In genomic region chr7:143318661-143319060, GRCh38 we compare ENCODE assay signal across 15 cellular contexts. TPM values are rescaled to one million over a fixed set of nuclear protein-coding genes. Genes with fewer than 3 reads are reported as not detected.
DNase-seq lines count a peak whose midpoint lies in the region; ATAC-seq and TF ChIP-seq lines count a peak whose summit lies in the region.
"Had no signal": no experiment of that assay in that cellular context is flagged by ENCODE, and none has a peak within 500 bp of the region (broad histone marks: within the 10 kb centered on the region; RNA-seq: fewer than 3 reads in every experiment).

No MANE protein-coding gene starts in this region.

- in situ Hi-C loops in astrocyte of the spinal cord (cut with HindIII; ENCODE audit: low sequenced_read_pairs) (no loop called here), GM13976 (cut with MboI; ENCODE audit: low sequenced_read_pairs, unreplicated experiment) (no loop called here)

- intact Hi-C loops in heart right ventricle (cut with DNase I) (loop anchor here in 1 of 10 donors (10.0 kb wide), 1 partner anchor 96 kb away; no protein-coding TSS in a partner anchor), prostate gland (cut with DNase I) (no loop called here)

- H3K36me3 ChIP-seq in heart right ventricle (no peaks in the 10 kb centered on the region), prostate gland (no peaks in the 10 kb centered on the region)
- H3K36me3 ChIP-seq: suprapubic skin had no signal

- H3K9me3 ChIP-seq in heart right ventricle (no peaks in the 10 kb centered on the region), prostate gland (no peaks in the 10 kb centered on the region)
- H3K9me3 ChIP-seq: suprapubic skin had no signal

- TF ChIP-seq CTCF in astrocyte of the spinal cord (IDR thresholded peaks at IDR 0.05; ENCODE audit: low read depth, low read length) (no peak), heart right ventricle (IDR thresholded peaks at IDR 0.05) (peak in 2 of 9 donors; percentile 11 to 13), prostate gland (IDR thresholded peaks at IDR 0.05) (peak in 1 of 4 experiments; percentile 30), GM13976 (IDR thresholded peaks at IDR 0.05; ENCODE audit: borderline replicate concordance, control extremely low read depth, extremely low read depth, insufficient read depth, missing control alignments) (no peak)

- TF ChIP-seq POLR2A in prostate gland (IDR thresholded peaks at IDR 0.05): no peak

- H3K4me1 ChIP-seq in heart right ventricle (peaks cover 0 to 27% (median 3%) of the 10 kb centered on the region in 9 donors), prostate gland (replicated peaks) (no peaks in the 10 kb centered on the region)

- peak overlapping the region in 3 of 10 donors; percentile 23 to 61 (median 39) for H3K27ac ChIP-seq in heart right ventricle
- peak overlapping the region in 1 of 2 donors; percentile 45 for H3K27ac ChIP-seq in prostate gland
- H3K27ac ChIP-seq: suprapubic skin had no signal

- DNase-seq in H4 (ENCODE audit: low spot score): peak; percentile 24
- DNase-seq in astrocyte of the spinal cord (ENCODE audit: low read depth, low spot score): peak; percentile 37
- peak in 1 of 2 donors; percentile 17 for DNase-seq in heart right ventricle
- DNase-seq in prostate gland (ENCODE audit: low spot score): peak; percentile 67
- DNase-seq in GM13976 (ENCODE audit: low spot score): no peak
- no peak for DNase-seq in Ammon's horn (ENCODE audit: low spot score)
- no peak for DNase-seq in NCI-H510A treated with DMSO at 0.1 percent for 48 hours (lab: John Stamatoyannopoulos, UW)
- DNase-seq: CD4-positive, alpha-beta T cell; effector memory CD4-positive, alpha-beta T cell; HCEC 1CT; NCI-H774; T-cell had no signal

- WGBS in heart right ventricle, 2 donors: 48 to 52% methylated on average over 5 of the region's 5 CpGs
- 31% methylated on average over 5 of the region's 5 CpGs for whole genome bisulfite sequencing in prostate gland

- H3K27me3 ChIP-seq in heart right ventricle (no peaks in the 10 kb centered on the region), prostate gland (replicated peaks; ENCODE audit: insufficient read depth) (no peaks in the 10 kb centered on the region)
- H3K27me3 ChIP-seq: suprapubic skin had no signal

- no peak overlapping the region for H3K4me3 ChIP-seq in astrocyte of the spinal cord (ENCODE audit: low read depth, low read length)
- H3K4me3 ChIP-seq in heart right ventricle: no peak overlapping the region
- no peak overlapping the region for H3K4me3 ChIP-seq in prostate gland
- H3K4me3 ChIP-seq: suprapubic skin had no signal

- ATAC-seq in heart right ventricle (peak; percentile 35 to 75 (median 50)), GM21360 (IDR thresholded peaks at IDR 0.05; ENCODE audit: unreplicated experiment) (no peak)
- ATAC-seq: activated naive CD4-positive, alpha-beta T cell treated with anti-CD3 and anti-CD28 coated beads, Interleukin-2, amount 50 U/mL, for 72 hours; T-cell had no signal

RNA-seq across cellular contexts. Expression of gene CLCN1, which starts 2.8 kb away (rescaled TPM):
- not detected in 2 replicates for total RNA-seq in H4 (2014; rRNA removed; shearing (Covaris generic))
- total RNA-seq in heart right ventricle (not detected), prostate gland (under 1 TPM in 1 of 2 donors, not detected in 1; 0.23 TPM)
- polyA plus RNA-seq in heart right ventricle: under 1 TPM in 1 of 2 donors, not detected in 1; 0.01 TPM
- total RNA-seq: CD4-positive, alpha-beta T cell; T-cell had no signal

RNA-seq across cellular contexts. Expression of gene CASP2, which starts 30.5 kb away (rescaled TPM):
- total RNA-seq in H4 (2014; rRNA removed; shearing (Covaris generic)): 20.2 and 37.7 TPM in 2 replicates
- total RNA-seq in heart right ventricle: 10 to 100 TPM in 6 of 10 donors, 1 to 10 TPM in 4; 7.1 to 13.9 (median 10.2) TPM
- polyA plus RNA-seq in heart right ventricle: 1 to 10 TPM; 4.4 to 8.0 TPM
- 10 to 100 TPM; 19.6 to 20.2 TPM for total RNA-seq in prostate gland

RNA-seq across cellular contexts. Expression of gene TMEM139, which starts 33.9 kb away (rescaled TPM):
- total RNA-seq in H4 (2014; rRNA removed; shearing (Covaris generic)): 0.62 and 1.2 TPM in 2 replicates
- total RNA-seq in heart right ventricle: 10 to 100 TPM in 7 of 10 donors, 1 to 10 TPM in 3; 5.4 to 14.2 (median 11.1) TPM
- polyA plus RNA-seq in heart right ventricle: 10 to 100 TPM in 1 of 2 donors, 1 to 10 TPM in 1; 2.6 to 18.0 TPM
- total RNA-seq in prostate gland: 1 to 10 TPM in 1 of 2 donors, under 1 TPM in 1; 0.51 to 7.7 TPM

RNA-seq across cellular contexts. Expression of gene FAM131B, which starts 43.9 kb away (rescaled TPM):
- total RNA-seq in H4 (2014; rRNA removed; shearing (Covaris generic)): 2.0 and 3.1 TPM in 2 replicates
- total RNA-seq in heart right ventricle (1 to 10 TPM in 1 of 10 donors, under 1 TPM in 8, not detected in 1; 0.07 to 1.2 (median 0.39) TPM), prostate gland (1 to 10 TPM in 1 of 2 donors, under 1 TPM in 1; 0.32 to 1.2 TPM)
- under 1 TPM; 0.22 to 0.37 TPM for polyA plus RNA-seq in heart right ventricle

RNA-seq across cellular contexts. Expression of gene GSTK1, which starts 55.4 kb away (rescaled TPM):
- total RNA-seq in H4 (2014; rRNA removed; shearing (Covaris generic)): 117 and 152 TPM in 2 replicates
- total RNA-seq in heart right ventricle (100 to 1,000 TPM; 251 to 294 (median 269) TPM), prostate gland (100 to 1,000 TPM; 134 to 153 TPM)
- 100 to 1,000 TPM; 136 to 317 TPM for polyA plus RNA-seq in heart right ventricle

Comparison
In these comparisons a context has a peak if more than half of its experiments do, and no peak if none do; other contexts are left out.
1. DNase-seq: peak in H4 (single experiment), astrocyte of the spinal cord (single experiment) and prostate gland (single experiment); none in GM13976 (single experiment), Ammon's horn (single experiment) and NCI-H510A treated with DMSO at 0.1 percent for 48 hours (single experiment).